In the genomic region with DNA sequence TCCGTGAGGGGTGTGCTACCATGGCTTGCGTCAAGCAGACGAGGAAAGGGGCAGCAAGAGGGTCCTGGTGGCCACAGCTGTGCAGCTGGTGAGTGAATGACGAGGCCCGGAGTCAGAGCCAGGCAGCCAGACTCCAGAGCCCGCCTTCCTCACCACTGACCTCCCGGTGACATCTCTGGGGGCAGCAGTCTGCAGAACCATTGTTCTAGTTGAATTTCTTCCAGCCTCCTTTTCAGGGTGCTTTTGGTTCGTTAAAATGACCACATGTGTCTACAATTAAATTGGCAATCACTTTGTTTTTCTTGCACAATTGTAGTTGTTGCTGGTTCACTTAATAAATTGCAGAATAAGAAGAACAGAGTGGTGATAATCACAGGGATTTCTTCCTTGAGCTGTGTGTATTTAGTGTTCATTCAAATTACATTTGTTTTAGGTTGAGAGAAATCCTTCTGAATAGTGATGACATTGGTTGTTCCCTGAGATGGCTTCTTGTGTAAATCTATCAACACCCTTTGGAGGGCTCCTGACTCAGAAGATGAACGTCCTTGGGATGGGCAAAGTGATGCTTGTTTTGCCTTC, we compare ENCODE assay signal across 11 cellular contexts.
DNase-seq lines count a peak whose midpoint lies in the region; ATAC-seq, FAIRE-seq and TF ChIP-seq lines count a peak whose summit lies in the region.
"Had no signal": no experiment of that assay in that cellular context is flagged by ENCODE, and none has a peak within 500 bp of the region (broad histone marks: within the 10 kb centered on the region; RNA-seq: fewer than 3 reads in every experiment).

No MANE protein-coding gene starts in this region.

- H3K4me1 ChIP-seq in right lobe of liver (no peaks in the 10 kb centered on the region), HepG2 (ENCODE audit: insufficient read depth, low read length) (peaks cover 12% of the 10 kb centered on the region)

- no peaks in the 10 kb centered on the region for H3K9me3 Mint-ChIP-seq in activated CD8-positive, alpha-beta T cell treated with anti-CD3 and anti-CD28 coated beads for 36 hours
- H3K9me3 Mint-ChIP-seq: naive thymus-derived CD4-positive, alpha-beta T cell had no signal

- no peak overlapping the region for H3K4me3 Mint-ChIP-seq in activated CD8-positive, alpha-beta T cell treated with anti-CD3 and anti-CD28 coated beads for 36 hours
- H3K4me3 Mint-ChIP-seq: naive thymus-derived CD4-positive, alpha-beta T cell had no signal

- TF ChIP-seq POLR2A in right lobe of liver (IDR thresholded peaks at IDR 0.05) (no peak), HepG2 (IDR thresholded peaks at IDR 0.05; ENCODE audit: insufficient read depth in 1 of 2, low read depth in 2 of 2, low read length in 2 of 2) (no peak)

- no peak overlapping the region for H3K27ac Mint-ChIP-seq in activated CD8-positive, alpha-beta T cell treated with anti-CD3 and anti-CD28 coated beads for 36 hours

- TF ChIP-seq EP300 in HepG2 (IDR thresholded peaks at IDR 0.05; ENCODE audit: low read depth in 2 of 2, low read length in 2 of 2) = no peak
- no peak for TF ChIP-seq EP300 in HepG2 (CRISPR knock-in tag; IDR thresholded peaks at IDR 0.05; ENCODE audit: borderline replicate concordance)

- 75% methylated on average over 3 of the region's 9 CpGs for WGBS in right lobe of liver (ENCODE audit: insufficient coverage, low coverage, low lambda C conversion rate, missing lambda C conversion rate)
- 95% methylated on average over 6 of the region's 9 CpGs for WGBS in HepG2 (ENCODE audit: low lambda C conversion rate)

- H3K36me3 Mint-ChIP-seq in activated CD8-positive, alpha-beta T cell treated with anti-CD3 and anti-CD28 coated beads for 36 hours (ENCODE audit: low read depth) = peaks cover 5% of the 10 kb centered on the region

- H3K4me1 Mint-ChIP-seq in activated CD8-positive, alpha-beta T cell treated with anti-CD3 and anti-CD28 coated beads for 36 hours (ENCODE audit: low read depth) = peaks cover 10% of the 10 kb centered on the region

- TF ChIP-seq CTCF in right lobe of liver (IDR thresholded peaks at IDR 0.05) = no peak
- no peak for TF ChIP-seq CTCF in HepG2 (CRISPR knock-in tag; IDR thresholded peaks at IDR 0.05)
- no peak for TF ChIP-seq CTCF in activated CD8-positive, alpha-beta T cell treated with anti-CD3 and anti-CD28 coated beads for 36 hours (IDR thresholded peaks at IDR 0.05)

- no peak overlapping the region for H2AFZ ChIP-seq in HepG2 (ENCODE audit: low read length)
- H2AFZ ChIP-seq: PC-9 had no signal

- CTCF ChIA-PET in HepG2 (lab: Yijun Ruan, JAX; ENCODE audit: low intra/inter-chr PET ratio, low total read pairs) = no interaction called here
- CTCF ChIA-PET in activated CD8-positive, alpha-beta T cell treated with anti-CD3 and anti-CD28 coated beads for 36 hours (lab: Charles Lee) = interaction anchor here (1.1 to 1.6 kb wide), 2 partner anchors 22 to 187 kb away, joined by 3 read pairs; no protein-coding TSS in a partner anchor

- POLR2A ChIA-PET in HepG2 (lab: Yijun Ruan, JAX) = no interaction called here
- POLR2A ChIA-PET in activated CD8-positive, alpha-beta T cell treated with anti-CD3 and anti-CD28 coated beads for 36 hours (lab: Charles Lee) = no interaction called here

- H3K27ac ChIP-seq in right lobe of liver = no peak overlapping the region
- no peak overlapping the region for H3K27ac ChIP-seq in HepG2 (ENCODE audit: extremely low read length, insufficient read depth, low read length)
- H3K27ac ChIP-seq: PC-9 had no signal

- H3K4me3 ChIP-seq in right lobe of liver (no peak overlapping the region), HepG2 (replicated peaks in 1 of 3; ENCODE audit: insufficient read depth in 1 of 3, low read depth in 2 of 3, low read length in 3 of 3) (no peak overlapping the region)
- H3K4me3 ChIP-seq: PC-9 had no signal

- H3K27me3 ChIP-seq in right lobe of liver (no peaks in the 10 kb centered on the region), HepG2 (ENCODE audit: control insufficient read depth in 1 of 2, insufficient read depth in 2 of 2, low read length in 2 of 2) (no peaks in the 10 kb centered on the region)

- no TSS peak for BruUV-seq in HepG2 (replicated peaks; lab: Mats Ljungman, UMichigan)

- H3K79me2 ChIP-seq in HepG2 (ENCODE audit: insufficient read depth, low read length) = peaks cover 9% of the 10 kb centered on the region

- no peak for FAIRE-seq in HepG2 (lab: Jason Lieb, UNC)

- ATAC-seq in right lobe of liver = peak; percentile 47 to 70 (median 56)
- no peak; the same call in 2 of the 3 replicates for ATAC-seq in HepG2
- ATAC-seq in GM21528 (IDR thresholded peaks at IDR 0.05; ENCODE audit: low FRiP score, unreplicated experiment) = no peak
- no peak for ATAC-seq in activated CD8-positive, alpha-beta T cell treated with anti-CD3 and anti-CD28 coated beads for 36 hours
- ATAC-seq: naive thymus-derived CD4-positive, alpha-beta T cell had no signal

- H4K20me1 ChIP-seq in HepG2 (ENCODE audit: insufficient read depth, low read length) = no peaks in the 10 kb centered on the region; the same call in 1 of the 2 replicates

- in situ Hi-C loops in HepG2 (cut with HindIII; ENCODE audit: extremely low pct_ligation_motif_present, low pct_unique_long_range_greater_than_20kb) = no loop called here

- H3K36me3 ChIP-seq in right lobe of liver (no peaks in the 10 kb centered on the region), HepG2 (replicated peaks in 1 of 2; ENCODE audit: control insufficient read depth in 1 of 2, insufficient read depth in 2 of 2, low read length in 2 of 2) (peaks cover 9 to 13% of the 10 kb centered on the region in 2 experiments)

- H3K9me3 ChIP-seq in right lobe of liver (no peaks in the 10 kb centered on the region), HepG2 (ENCODE audit: low read length) (no peaks in the 10 kb centered on the region)

- H3K27me3 Mint-ChIP-seq in activated CD8-positive, alpha-beta T cell treated with anti-CD3 and anti-CD28 coated beads for 36 hours = no peaks in the 10 kb centered on the region
- H3K27me3 Mint-ChIP-seq: naive thymus-derived CD4-positive, alpha-beta T cell had no signal

- no peak for TF ChIP-seq RAD21 in HepG2 (CRISPR knock-in tag; IDR thresholded peaks at IDR 0.05)

- DNase-seq in right lobe of liver (peak in 1 of 3 donors; percentile 33), HepG2 (ENCODE audit: low spot score) (no peak), fibroblast of gingiva (ENCODE audit: low read depth) (peak; percentile 85), myocyte (ENCODE audit: low read depth) (peak; percentile 54), iPS-NIHi11 (ENCODE audit: low spot score) (no peak), SIG-M5 treated with dmso at 0.1 percent for 504 hours (lab: John Stamatoyannopoulos, UW; ENCODE audit: unreplicated experiment) (no peak)
- no peak for DNase-seq in activated CD8-positive, alpha-beta T cell treated with anti-CD3 and anti-CD28 coated beads for 36 hours
- DNase-seq: ACHN; naive thymus-derived CD4-positive, alpha-beta T cell; PC-9 had no signal

- intact Hi-C loops in right lobe of liver (cut with DNase I) = no loop called here
- intact Hi-C loops in HepG2 (cut with micrococcal nuclease; ENCODE audit: unreplicated experiment) = no loop called here
- intact Hi-C loops in activated CD8-positive, alpha-beta T cell treated with anti-CD3 and anti-CD28 coated beads for 36 hours (cut with micrococcal nuclease) = no loop called here

- H3K9ac ChIP-seq in HepG2 (ENCODE audit: insufficient read depth, low read depth, low read length) = no peak overlapping the region

- no peak overlapping the region for H3K4me2 ChIP-seq in HepG2 (ENCODE audit: low read depth, low read length)
- H3K4me2 ChIP-seq: PC-9 had no signal

TF ChIP-seq in HepG2, 621 proteins besides CTCF, POLR2A, EP300 and RAD21 (continues in another document):
- no peak for TF ChIP-seq ZBTB49 (CRISPR knock-in tag; IDR thresholded peaks at IDR 0.05; ENCODE audit: borderline replicate concordance)
- TF ChIP-seq RFX3 (CRISPR knock-in tag; IDR thresholded peaks at IDR 0.05) = no peak
- no peak for TF ChIP-seq TARDBP (CRISPR knock-in tag; IDR thresholded peaks at IDR 0.05)
- TF ChIP-seq HOXA3 (CRISPR knock-in tag; IDR thresholded peaks at IDR 0.05) = no peak
- TF ChIP-seq NR2F6 (IDR thresholded peaks at IDR 0.05) = no peak
- no peak for TF ChIP-seq NR2F6 (CRISPR knock-in tag; IDR thresholded peaks at IDR 0.05)
- no peak for TF ChIP-seq NFE2L1 (CRISPR knock-in tag; IDR thresholded peaks at IDR 0.05; ENCODE audit: borderline replicate concordance)
- no peak for TF ChIP-seq ZNF567 (CRISPR knock-in tag; IDR thresholded peaks at IDR 0.05; ENCODE audit: borderline replicate concordance)
- TF ChIP-seq ZNF484 (CRISPR knock-in tag; IDR thresholded peaks at IDR 0.05; ENCODE audit: borderline replicate concordance, low read depth) = no peak
- no peak for TF ChIP-seq ZNF30 (CRISPR knock-in tag; IDR thresholded peaks at IDR 0.05)
- no peak for TF ChIP-seq KDM4B (CRISPR knock-in tag; IDR thresholded peaks at IDR 0.05)
- TF ChIP-seq, protein P1, sequence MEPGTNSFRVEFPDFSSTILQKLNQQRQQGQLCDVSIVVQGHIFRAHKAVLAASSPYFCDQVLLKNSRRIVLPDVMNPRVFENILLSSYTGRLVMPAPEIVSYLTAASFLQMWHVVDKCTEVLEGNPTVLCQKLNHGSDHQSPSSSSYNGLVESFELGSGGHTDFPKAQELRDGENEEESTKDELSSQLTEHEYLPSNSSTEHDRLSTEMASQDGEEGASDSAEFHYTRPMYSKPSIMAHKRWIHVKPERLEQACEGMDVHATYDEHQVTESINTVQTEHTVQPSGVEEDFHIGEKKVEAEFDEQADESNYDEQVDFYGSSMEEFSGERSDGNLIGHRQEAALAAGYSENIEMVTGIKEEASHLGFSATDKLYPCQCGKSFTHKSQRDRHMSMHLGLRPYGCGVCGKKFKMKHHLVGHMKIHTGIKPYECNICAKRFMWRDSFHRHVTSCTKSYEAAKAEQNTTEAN (CRISPR knock-in tag; conservative IDR thresholded peaks at IDR 0.05) = no peak

Comparison
In these comparisons a context has a peak if more than half of its experiments do, and no peak if none do; other contexts are left out.
1. ATAC-seq: peak in right lobe of liver (4 of 4); none in HepG2 (single experiment), GM21528 (single experiment) and activated CD8-positive, alpha-beta T cell treated with anti-CD3 and anti-CD28 coated beads for 36 hours (single experiment).
2. DNase-seq: peak in fibroblast of gingiva (single experiment) and myocyte (single experiment); none in HepG2 (single experiment), iPS-NIHi11 (single experiment), SIG-M5 treated with dmso at 0.1 percent for 504 hours (single experiment) and activated CD8-positive, alpha-beta T cell treated with anti-CD3 and anti-CD28 coated beads for 36 hours (single experiment).